14 cellular contexts compared by ENCODE assay signal in the genomic region with DNA sequence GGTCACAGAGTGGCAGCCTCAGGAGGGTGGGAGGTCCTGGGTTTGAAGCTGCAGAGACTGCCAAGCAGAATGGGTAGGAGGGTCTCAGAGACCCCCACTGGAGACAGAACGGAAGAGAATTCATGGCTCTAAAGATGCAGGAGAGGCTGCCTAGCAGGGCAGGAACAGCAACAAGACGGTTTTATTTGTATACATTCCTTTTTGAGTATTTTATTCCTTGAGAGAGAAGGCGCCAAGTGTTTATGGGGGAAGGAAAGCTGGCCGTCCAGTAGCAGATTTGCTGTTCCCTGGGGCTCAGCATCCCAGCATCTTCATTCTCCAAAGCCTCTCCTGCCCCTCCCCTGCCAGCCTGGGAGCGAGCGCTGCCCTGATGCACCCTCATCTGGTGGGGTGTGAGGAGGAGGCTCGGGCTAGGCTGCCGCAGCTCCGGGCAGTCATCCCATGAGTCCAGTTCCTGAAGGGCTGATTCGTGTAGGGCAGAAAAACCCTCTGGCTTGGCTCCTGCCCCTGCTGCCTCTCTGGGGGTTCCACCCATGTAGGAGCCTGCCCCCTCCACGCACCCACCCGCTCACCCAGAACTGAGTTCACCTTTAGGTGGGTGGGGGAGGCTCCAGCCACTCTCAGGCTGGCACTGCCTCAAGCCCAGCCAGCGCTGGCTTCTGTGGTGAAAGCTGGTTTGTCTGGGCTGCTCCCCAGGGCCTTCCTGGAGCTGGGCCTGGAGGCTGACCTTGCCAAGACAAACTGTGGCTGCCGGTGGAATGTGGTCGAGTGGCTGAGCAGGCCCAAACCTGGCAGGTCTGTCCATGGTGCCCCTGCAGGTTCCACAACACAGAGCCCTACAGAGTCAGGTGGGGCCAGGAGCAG. TPM values are rescaled to one million over a fixed set of nuclear protein-coding genes. Genes with fewer than 3 reads are reported as not detected.
DNase-seq lines count a peak whose midpoint lies in the region; ATAC-seq, FAIRE-seq and TF ChIP-seq lines count a peak whose summit lies in the region.
"Had no signal": no experiment of that assay in that cellular context is flagged by ENCODE, and none has a peak within 500 bp of the region (broad histone marks: within the 10 kb centered on the region; RNA-seq: fewer than 3 reads in every experiment).

No MANE protein-coding gene starts in this region.

- H3K4me1 ChIP-seq in lower lobe of right lung (no peaks in the 10 kb centered on the region), small intestine (ENCODE audit: control insufficient read depth in 2 of 2, insufficient read depth in 1 of 2, low read depth in 1 of 2, low read length in 1 of 2) (no peaks in the 10 kb centered on the region)

- H3K9me3 ChIP-seq in lower lobe of right lung (no peaks in the 10 kb centered on the region), small intestine (ENCODE audit: control insufficient read depth, low read depth) (no peaks in the 10 kb centered on the region)

- H3K27ac Mint-ChIP-seq in effector memory CD8-positive, alpha-beta T cell, result no peak overlapping the region
- H3K27ac Mint-ChIP-seq: activated CD8-positive, alpha-beta memory T cell treated with anti-CD3 and anti-CD28 coated beads, Interleukin-2, amount 10 ng/mL, durations not matched to agents 7 days and 5 days; brain; nephron progenitor cell had no signal

- H3K27me3 Mint-ChIP-seq in effector memory CD8-positive, alpha-beta T cell, result peaks cover 16 to 53% of the 10 kb centered on the region in 2 donors

- DNase-seq in AG10803 (ENCODE audit: low read depth), result peak; percentile 71
- DNase-seq in LNCaP clone FGC (ENCODE audit: low read depth), result peak; percentile 96
- peak; percentile 54 for DNase-seq in dermis blood vessel endothelial cell
- DNase-seq in lower lobe of right lung, result peak; percentile 91
- no peak for DNase-seq in cerebellar nuclear complex (lab: John Stamatoyannopoulos, UW)
- no peak for DNase-seq in effector memory CD8-positive, alpha-beta T cell
- DNase-seq in small intestine, result no peak
- DNase-seq: activated CD8-positive, alpha-beta memory T cell treated with anti-CD3 and anti-CD28 coated beads, Interleukin-2, amount 10 ng/mL, durations not matched to agents 7 days and 5 days; CD4-positive, CD25-positive, alpha-beta regulatory T cell; GOT3; NCI-H2081 treated with DMSO at 0.1 percent for 48 hours; nephron progenitor cell had no signal

- ATAC-seq in lower lobe of right lung (peak; percentile 96 to 98), HG02642 (IDR thresholded peaks at IDR 0.05; ENCODE audit: poor library complexity, unreplicated experiment) (no peak)
- no peak for ATAC-seq in effector memory CD8-positive, alpha-beta T cell (replicated peaks)
- ATAC-seq: activated CD8-positive, alpha-beta memory T cell treated with anti-CD3 and anti-CD28 coated beads, Interleukin-2, amount 10 ng/mL, durations not matched to agents 7 days and 5 days had no signal

- TF ChIP-seq CTCF in AG10803 (conservative IDR thresholded peaks at IDR 0.05; ENCODE audit: low read length), result no peak
- TF ChIP-seq CTCF in LNCaP clone FGC (IDR thresholded peaks at IDR 0.05; ENCODE audit: control insufficient read depth, extremely low read depth, insufficient read depth), result no peak
- TF ChIP-seq CTCF in lower lobe of right lung (IDR thresholded peaks at IDR 0.05), result no peak

- H3K36me3 ChIP-seq in lower lobe of right lung (no peaks in the 10 kb centered on the region), small intestine (ENCODE audit: control insufficient read depth in 2 of 2, insufficient read depth in 2 of 2, low read length in 2 of 2) (no peaks in the 10 kb centered on the region)

- no peaks in the 10 kb centered on the region for H3K36me3 Mint-ChIP-seq in effector memory CD8-positive, alpha-beta T cell (ENCODE audit: insufficient read depth)
- H3K36me3 Mint-ChIP-seq: activated CD8-positive, alpha-beta memory T cell treated with anti-CD3 and anti-CD28 coated beads, Interleukin-2, amount 10 ng/mL, durations not matched to agents 7 days and 5 days; brain; CD4-positive, CD25-positive, alpha-beta regulatory T cell had no signal

- H3K27ac ChIP-seq in lower lobe of right lung (peak overlapping the region; percentile 59), small intestine (ENCODE audit: low read depth in 1 of 2, low read length in 1 of 2) (no peak overlapping the region)

- intact Hi-C loops in lower lobe of right lung (cut with DNase I), result no loop called here

- no peak overlapping the region for H3K4me3 ChIP-seq in AG10803 (ENCODE audit: low read length)
- no peak overlapping the region; the same call in 1 of the 2 replicates for H3K4me3 ChIP-seq in LNCaP clone FGC (ENCODE audit: low read depth, low read length)
- no peak overlapping the region for H3K4me3 ChIP-seq in lower lobe of right lung
- H3K4me3 ChIP-seq in small intestine (ENCODE audit: low read depth in 1 of 2, low read length in 2 of 2), result no peak overlapping the region

- FAIRE-seq in small intestine (lab: Jason Lieb, UNC), result no peak

- peaks cover 28% of the 10 kb centered on the region for H3K27me3 ChIP-seq in lower lobe of right lung (ENCODE audit: low read depth)
- peaks cover 0 to 4% of the 10 kb centered on the region in 2 donors for H3K27me3 ChIP-seq in small intestine (ENCODE audit: control insufficient read depth in 2 of 2, insufficient read depth in 2 of 2, low read length in 2 of 2)

- WGBS in small intestine, 3 donors, result 54 to 60% (median 58%) methylated on average over 15 of the region's 15 CpGs

- H3K4me3 Mint-ChIP-seq in effector memory CD8-positive, alpha-beta T cell, result no peak overlapping the region
- H3K4me3 Mint-ChIP-seq: activated CD8-positive, alpha-beta memory T cell treated with anti-CD3 and anti-CD28 coated beads, Interleukin-2, amount 10 ng/mL, durations not matched to agents 7 days and 5 days; brain; CD4-positive, CD25-positive, alpha-beta regulatory T cell; nephron progenitor cell had no signal

- no peaks in the 10 kb centered on the region for H3K9me3 Mint-ChIP-seq in effector memory CD8-positive, alpha-beta T cell
- H3K9me3 Mint-ChIP-seq: brain, nephron progenitor cell had no signal

- peaks cover 0 to 9% of the 10 kb centered on the region in 2 donors for H3K4me1 Mint-ChIP-seq in effector memory CD8-positive, alpha-beta T cell (ENCODE audit: low read depth in 2 of 2)
- H3K4me1 Mint-ChIP-seq: brain; CD4-positive, CD25-positive, alpha-beta regulatory T cell had no signal

RNA-seq across cellular contexts. Expression of a gene that starts 32.4 kb away (rescaled TPM):
- 0.34 and 0.37 TPM in 2 replicates for total RNA-seq in dermis blood vessel endothelial cell
- total RNA-seq in lower lobe of right lung, result 10.2 TPM
- polyA plus RNA-seq in small intestine, result 1 to 10 TPM in 1 of 3 donors, under 1 TPM in 1, not detected in 1; 0.54 to 1.8 TPM

RNA-seq across cellular contexts. Expression of a gene that starts 46.8 kb away (rescaled TPM):
- not detected in 2 replicates for total RNA-seq in dermis blood vessel endothelial cell
- total RNA-seq in lower lobe of right lung, result not detected
- not detected for polyA plus RNA-seq in small intestine
- total RNA-seq: activated CD8-positive, alpha-beta memory T cell treated with anti-CD3 and anti-CD28 coated beads, Interleukin-2, amount 10 ng/mL, durations not matched to agents 7 days and 5 days; CD4-positive, CD25-positive, alpha-beta regulatory T cell had no signal
- polyA plus RNA-seq: CD4-positive, CD25-positive, alpha-beta regulatory T cell had no signal

RNA-seq across cellular contexts. Expression of a gene that starts 48.2 kb away (rescaled TPM):
- total RNA-seq in dermis blood vessel endothelial cell, result not detected in 2 replicates
- total RNA-seq in lower lobe of right lung, result not detected
- not detected for polyA plus RNA-seq in small intestine
- total RNA-seq: activated CD8-positive, alpha-beta memory T cell treated with anti-CD3 and anti-CD28 coated beads, Interleukin-2, amount 10 ng/mL, durations not matched to agents 7 days and 5 days; CD4-positive, CD25-positive, alpha-beta regulatory T cell had no signal
- polyA plus RNA-seq: CD4-positive, CD25-positive, alpha-beta regulatory T cell had no signal

Comparison
In these comparisons a context has a peak if more than half of its experiments do, and no peak if none do; other contexts are left out.
1. DNase-seq: peak in AG10803 (single experiment), LNCaP clone FGC (single experiment), dermis blood vessel endothelial cell (single experiment) and lower lobe of right lung (single experiment); none in cerebellar nuclear complex (0 of 2), effector memory CD8-positive, alpha-beta T cell (0 of 3) and small intestine (single experiment).
2. ATAC-seq: peak in lower lobe of right lung (2 of 2); none in HG02642 (single experiment) and effector memory CD8-positive, alpha-beta T cell (single experiment).